2 cellular contexts compared by ENCODE assay signal in the genomic region with DNA sequence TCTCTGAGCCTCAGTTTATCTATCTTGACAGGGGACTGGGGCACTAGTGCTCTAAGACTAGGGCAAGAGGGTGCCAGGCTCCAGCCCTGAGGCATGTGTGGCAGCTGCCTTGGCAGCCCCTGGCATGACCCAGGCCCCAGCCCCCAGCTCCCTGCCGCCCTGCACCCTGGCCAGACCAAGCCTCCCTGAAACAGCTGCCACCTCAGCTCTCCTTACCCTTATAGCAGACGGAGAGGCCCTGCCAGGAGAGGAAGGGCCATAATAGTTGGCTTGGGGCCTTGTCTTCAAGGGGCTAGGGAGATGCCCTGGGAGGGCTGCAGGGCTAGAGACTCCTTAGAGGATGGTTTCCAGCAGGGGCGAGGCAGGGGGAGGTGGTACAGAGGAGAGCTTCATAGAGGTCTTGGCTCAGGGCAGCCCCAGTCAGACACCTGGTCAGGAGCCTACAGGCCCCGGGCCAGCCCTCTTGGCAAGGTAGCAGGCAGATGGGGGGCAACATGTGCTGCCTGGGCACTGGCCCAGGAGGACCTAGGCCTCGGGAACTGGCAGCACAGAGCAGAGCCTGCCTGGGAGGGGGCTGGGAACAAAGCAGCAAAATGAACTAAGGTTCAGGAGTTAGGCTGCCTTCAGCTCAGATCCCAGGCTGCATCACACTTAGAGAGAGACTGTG.
TF ChIP-seq lines count a peak whose summit lies in the region.

No MANE protein-coding gene starts in this region.

TF ChIP-seq in SK-N-SH, 30 proteins besides CTCF, POLR2A, EP300 and RAD21:
- TF ChIP-seq, protein P1, sequence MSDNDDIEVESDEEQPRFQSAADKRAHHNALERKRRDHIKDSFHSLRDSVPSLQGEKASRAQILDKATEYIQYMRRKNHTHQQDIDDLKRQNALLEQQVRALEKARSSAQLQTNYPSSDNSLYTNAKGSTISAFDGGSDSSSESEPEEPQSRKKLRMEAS (IDR thresholded peaks at IDR 0.05; ENCODE audit: low read depth), result no peak
- TF ChIP-seq YY1 (IDR thresholded peaks at IDR 0.05; ENCODE audit: low read depth) (no peak), FOXM1 (IDR thresholded peaks at IDR 0.05; ENCODE audit: low read depth) (no peak), FOXJ3 (CRISPR knock-in tag; IDR thresholded peaks at IDR 0.05) (no peak), TAF1 (IDR thresholded peaks at IDR 0.05; ENCODE audit: borderline replicate concordance, low read depth, low read length) (no peak), CHD2 (IDR thresholded peaks at IDR 0.05; ENCODE audit: low read length, partially characterized antibody) (no peak), GATA2 (CRISPR knock-in tag; IDR thresholded peaks at IDR 0.05) (no peak), FOSL2 (IDR thresholded peaks at IDR 0.05; ENCODE audit: borderline replicate concordance, low read depth) (no peak), SIN3A (IDR thresholded peaks at IDR 0.05; ENCODE audit: borderline replicate concordance, low read depth, low read length) (no peak), POLR2AphosphoS5 (IDR thresholded peaks at IDR 0.05; ENCODE audit: low read depth, low read length) (no peak), RXRA (IDR thresholded peaks at IDR 0.05; ENCODE audit: borderline replicate concordance, low read depth) (no peak), RFX5 (IDR thresholded peaks at IDR 0.05; ENCODE audit: low read length) (no peak), MEF2A (IDR thresholded peaks at IDR 0.05; ENCODE audit: borderline replicate concordance, low read depth) (no peak), TEAD4 (IDR thresholded peaks at IDR 0.05; ENCODE audit: borderline replicate concordance, insufficient read depth) (no peak), NFIC (IDR thresholded peaks at IDR 0.05; ENCODE audit: borderline replicate concordance) (no peak)
- TF ChIP-seq, protein P2, sequence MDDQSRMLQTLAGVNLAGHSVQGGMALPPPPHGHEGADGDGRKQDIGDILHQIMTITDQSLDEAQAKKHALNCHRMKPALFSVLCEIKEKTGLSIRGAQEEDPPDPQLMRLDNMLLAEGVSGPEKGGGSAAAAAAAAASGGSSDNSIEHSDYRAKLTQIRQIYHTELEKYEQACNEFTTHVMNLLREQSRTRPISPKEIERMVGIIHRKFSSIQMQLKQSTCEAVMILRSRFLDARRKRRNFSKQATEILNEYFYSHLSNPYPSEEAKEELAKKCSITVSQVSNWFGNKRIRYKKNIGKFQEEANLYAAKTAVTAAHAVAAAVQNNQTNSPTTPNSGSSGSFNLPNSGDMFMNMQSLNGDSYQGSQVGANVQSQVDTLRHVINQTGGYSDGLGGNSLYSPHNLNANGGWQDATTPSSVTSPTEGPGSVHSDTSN (IDR thresholded peaks at IDR 0.05), result no peak
- TF ChIP-seq, protein P3, sequence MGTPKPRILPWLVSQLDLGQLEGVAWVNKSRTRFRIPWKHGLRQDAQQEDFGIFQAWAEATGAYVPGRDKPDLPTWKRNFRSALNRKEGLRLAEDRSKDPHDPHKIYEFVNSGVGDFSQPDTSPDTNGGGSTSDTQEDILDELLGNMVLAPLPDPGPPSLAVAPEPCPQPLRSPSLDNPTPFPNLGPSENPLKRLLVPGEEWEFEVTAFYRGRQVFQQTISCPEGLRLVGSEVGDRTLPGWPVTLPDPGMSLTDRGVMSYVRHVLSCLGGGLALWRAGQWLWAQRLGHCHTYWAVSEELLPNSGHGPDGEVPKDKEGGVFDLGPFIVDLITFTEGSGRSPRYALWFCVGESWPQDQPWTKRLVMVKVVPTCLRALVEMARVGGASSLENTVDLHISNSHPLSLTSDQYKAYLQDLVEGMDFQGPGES (IDR thresholded peaks at IDR 0.05; ENCODE audit: low read depth, low read length), result no peak
- TF ChIP-seq, protein P4, sequence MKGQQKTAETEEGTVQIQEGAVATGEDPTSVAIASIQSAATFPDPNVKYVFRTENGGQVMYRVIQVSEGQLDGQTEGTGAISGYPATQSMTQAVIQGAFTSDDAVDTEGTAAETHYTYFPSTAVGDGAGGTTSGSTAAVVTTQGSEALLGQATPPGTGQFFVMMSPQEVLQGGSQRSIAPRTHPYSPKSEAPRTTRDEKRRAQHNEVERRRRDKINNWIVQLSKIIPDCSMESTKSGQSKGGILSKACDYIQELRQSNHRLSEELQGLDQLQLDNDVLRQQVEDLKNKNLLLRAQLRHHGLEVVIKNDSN (IDR thresholded peaks at IDR 0.05; ENCODE audit: borderline replicate concordance, low read depth), result no peak
- TF ChIP-seq, protein P5, sequence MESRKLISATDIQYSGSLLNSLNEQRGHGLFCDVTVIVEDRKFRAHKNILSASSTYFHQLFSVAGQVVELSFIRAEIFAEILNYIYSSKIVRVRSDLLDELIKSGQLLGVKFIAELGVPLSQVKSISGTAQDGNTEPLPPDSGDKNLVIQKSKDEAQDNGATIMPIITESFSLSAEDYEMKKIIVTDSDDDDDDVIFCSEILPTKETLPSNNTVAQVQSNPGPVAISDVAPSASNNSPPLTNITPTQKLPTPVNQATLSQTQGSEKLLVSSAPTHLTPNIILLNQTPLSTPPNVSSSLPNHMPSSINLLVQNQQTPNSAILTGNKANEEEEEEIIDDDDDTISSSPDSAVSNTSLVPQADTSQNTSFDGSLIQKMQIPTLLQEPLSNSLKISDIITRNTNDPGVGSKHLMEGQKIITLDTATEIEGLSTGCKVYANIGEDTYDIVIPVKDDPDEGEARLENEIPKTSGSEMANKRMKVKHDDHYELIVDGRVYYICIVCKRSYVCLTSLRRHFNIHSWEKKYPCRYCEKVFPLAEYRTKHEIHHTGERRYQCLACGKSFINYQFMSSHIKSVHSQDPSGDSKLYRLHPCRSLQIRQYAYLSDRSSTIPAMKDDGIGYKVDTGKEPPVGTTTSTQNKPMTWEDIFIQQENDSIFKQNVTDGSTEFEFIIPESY (IDR thresholded peaks at IDR 0.05; ENCODE audit: borderline replicate concordance, low read depth), result no peak
TF ChIP-seq in SK-N-SH: peak in this region for 0.

TF ChIP-seq in SK-N-SH treated with all-trans-retinoic acid at 6 μM for 48 hours, 23 proteins besides CTCF, POLR2A, EP300 and RAD21 (continued from another document):
- TF ChIP-seq, protein P6, sequence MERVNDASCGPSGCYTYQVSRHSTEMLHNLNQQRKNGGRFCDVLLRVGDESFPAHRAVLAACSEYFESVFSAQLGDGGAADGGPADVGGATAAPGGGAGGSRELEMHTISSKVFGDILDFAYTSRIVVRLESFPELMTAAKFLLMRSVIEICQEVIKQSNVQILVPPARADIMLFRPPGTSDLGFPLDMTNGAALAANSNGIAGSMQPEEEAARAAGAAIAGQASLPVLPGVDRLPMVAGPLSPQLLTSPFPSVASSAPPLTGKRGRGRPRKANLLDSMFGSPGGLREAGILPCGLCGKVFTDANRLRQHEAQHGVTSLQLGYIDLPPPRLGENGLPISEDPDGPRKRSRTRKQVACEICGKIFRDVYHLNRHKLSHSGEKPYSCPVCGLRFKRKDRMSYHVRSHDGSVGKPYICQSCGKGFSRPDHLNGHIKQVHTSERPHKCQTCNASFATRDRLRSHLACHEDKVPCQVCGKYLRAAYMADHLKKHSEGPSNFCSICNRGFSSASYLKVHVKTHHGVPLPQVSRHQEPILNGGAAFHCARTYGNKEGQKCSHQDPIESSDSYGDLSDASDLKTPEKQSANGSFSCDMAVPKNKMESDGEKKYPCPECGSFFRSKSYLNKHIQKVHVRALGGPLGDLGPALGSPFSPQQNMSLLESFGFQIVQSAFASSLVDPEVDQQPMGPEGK (CRISPR knock-in tag; IDR thresholded peaks at IDR 0.05; ENCODE audit: borderline replicate concordance), result no peak
- TF ChIP-seq CSDC2 (CRISPR knock-in tag; IDR thresholded peaks at IDR 0.05), result no peak
- TF ChIP-seq OSR1 (CRISPR knock-in tag; IDR thresholded peaks at IDR 0.05), result no peak
